Comparison of ENCODE assay signal across 1 cellular context in genomic region chr17:56876766-56877179, GRCh38.
TF ChIP-seq lines count a peak whose summit lies in the region.

No MANE protein-coding gene starts in this region.

TF ChIP-seq in K562, 482 proteins besides CTCF, POLR2A, EP300 and RAD21 (continued from another document and continues in another):
- no peak for TF ChIP-seq NFE2L1 (tag; IDR thresholded peaks at IDR 0.05; ENCODE audit: borderline replicate concordance, low read depth)
- no peak for TF ChIP-seq CBX1 (IDR thresholded peaks at IDR 0.05; ENCODE audit: low read depth)
- TF ChIP-seq SMARCA4 (IDR thresholded peaks at IDR 0.05) = peak; percentile 63; the same call in 1 of the 2 replicates
- TF ChIP-seq THAP12 (CRISPR knock-in tag; IDR thresholded peaks at IDR 0.05) = no peak
- peak; percentile 49 to 70 for TF ChIP-seq AFF1 (IDR thresholded peaks at IDR 0.05; ENCODE audit: low read depth in 1 of 2, partially characterized antibody in 2 of 2)
- TF ChIP-seq ZNF124 (CRISPR knock-in tag; IDR thresholded peaks at IDR 0.05) = no peak
- no peak for TF ChIP-seq NFATC3 (IDR thresholded peaks at IDR 0.05)
- no peak for TF ChIP-seq ZNF212 (CRISPR knock-in tag; IDR thresholded peaks at IDR 0.05)
- TF ChIP-seq RHOXF2B (CRISPR knock-in tag; conservative IDR thresholded peaks at IDR 0.05) = no peak
- no peak for TF ChIP-seq FOXA1 (IDR thresholded peaks at IDR 0.05; ENCODE audit: borderline replicate concordance)
- no peak for TF ChIP-seq KAT7 (CRISPR knock-in tag; IDR thresholded peaks at IDR 0.05; ENCODE audit: borderline replicate concordance)
- TF ChIP-seq PKNOX1 (IDR thresholded peaks at IDR 0.05) = no peak
- peak; percentile 69 to 97; a peak in 2 of 4 replicates for TF ChIP-seq FOXA3 (CRISPR knock-in tag; conservative IDR thresholded peaks at IDR 0.05 in 1 of 2, IDR thresholded peaks at IDR 0.05 in 1 of 2)
- no peak for TF ChIP-seq FOXJ2 (tag; IDR thresholded peaks at IDR 0.05)
- TF ChIP-seq STAT5B (CRISPR knock-in tag; IDR thresholded peaks at IDR 0.05) = no peak
- peak; percentile 45 for TF ChIP-seq MAFG (tag; conservative IDR thresholded peaks at IDR 0.05)
- no peak for TF ChIP-seq GABPB2 (CRISPR knock-in tag; conservative IDR thresholded peaks at IDR 0.05)
- no peak for TF ChIP-seq KLF13 (tag; IDR thresholded peaks at IDR 0.05; ENCODE audit: borderline replicate concordance, low read depth)
- no peak for TF ChIP-seq EP400 (IDR thresholded peaks at IDR 0.05)
- TF ChIP-seq PRPF4 (IDR thresholded peaks at IDR 0.05; ENCODE audit: insufficient read depth, low read depth, low read length, poor library complexity, severe bottlenecking) = no peak
- TF ChIP-seq SUPT5H (IDR thresholded peaks at IDR 0.05) = no peak
- no peak for TF ChIP-seq ZKSCAN3 (CRISPR knock-in tag; IDR thresholded peaks at IDR 0.05)
- no peak for TF ChIP-seq SIN3B (IDR thresholded peaks at IDR 0.05; ENCODE audit: low read depth)
- TF ChIP-seq ARID3B (CRISPR knock-in tag; IDR thresholded peaks at IDR 0.05; ENCODE audit: borderline replicate concordance) = no peak
- TF ChIP-seq HINFP (tag; conservative IDR thresholded peaks at IDR 0.05; ENCODE audit: low read depth) = no peak
- TF ChIP-seq VEZF1 (CRISPR knock-in tag; IDR thresholded peaks at IDR 0.05) = peak; percentile 15; the same call in 1 of the 2 replicates
- no peak for TF ChIP-seq CEBPG (CRISPR knock-in tag; IDR thresholded peaks at IDR 0.05)
- TF ChIP-seq CEBPG (tag; conservative IDR thresholded peaks at IDR 0.05 in 1 of 2, IDR thresholded peaks at IDR 0.05 in 1 of 2) = no peak
- no peak for TF ChIP-seq TSC22D4 (tag; IDR thresholded peaks at IDR 0.05)
- no peak for TF ChIP-seq ZNF174 (CRISPR knock-in tag; IDR thresholded peaks at IDR 0.05)
- TF ChIP-seq TBP (optimal IDR thresholded peaks at IDR 0.05; ENCODE audit: low read depth, low read length) = no peak
- peak in 1 of 2 experiments; percentile 60; a peak in 1 of 4 replicates for TF ChIP-seq RCOR1 (IDR thresholded peaks at IDR 0.05; ENCODE audit: borderline replicate concordance in 1 of 2, low read depth in 2 of 2, low read length in 2 of 2)
- no peak for TF ChIP-seq MED1 (CRISPR knock-in tag; IDR thresholded peaks at IDR 0.05; ENCODE audit: borderline replicate concordance)
- TF ChIP-seq SRSF3 (IDR thresholded peaks at IDR 0.05; ENCODE audit: insufficient read depth, low read length) = no peak
- TF ChIP-seq PTBP1 (IDR thresholded peaks at IDR 0.05; ENCODE audit: low read depth, low read length) = no peak
- TF ChIP-seq ZNF740 (CRISPR knock-in tag; IDR thresholded peaks at IDR 0.05) = no peak
- no peak for TF ChIP-seq ZNF740 (tag; IDR thresholded peaks at IDR 0.05)
- no peak for TF ChIP-seq ELF1 (tag; IDR thresholded peaks at IDR 0.05)
- no peak for TF ChIP-seq ZFX (CRISPR knock-in tag; IDR thresholded peaks at IDR 0.05)
- TF ChIP-seq TCF3 (CRISPR knock-in tag; IDR thresholded peaks at IDR 0.05) = peak; percentile 58; the same call in 1 of the 2 replicates
- TF ChIP-seq ZBTB2 (IDR thresholded peaks at IDR 0.05) = no peak
- no peak for TF ChIP-seq JUNB (CRISPR knock-in tag; conservative IDR thresholded peaks at IDR 0.05)
- TF ChIP-seq ZNF57 (CRISPR knock-in tag; IDR thresholded peaks at IDR 0.05) = no peak
- TF ChIP-seq SOX6 (IDR thresholded peaks at IDR 0.05) = peak; percentile 89
- no peak for TF ChIP-seq ZFPM2 (CRISPR knock-in tag; IDR thresholded peaks at IDR 0.05)
- TF ChIP-seq THRAP3 (IDR thresholded peaks at IDR 0.05; ENCODE audit: borderline replicate concordance) = no peak
- no peak for TF ChIP-seq ZNF253 (CRISPR knock-in tag; conservative IDR thresholded peaks at IDR 0.05)
- no peak for TF ChIP-seq ILF3 (IDR thresholded peaks at IDR 0.05; ENCODE audit: borderline replicate concordance)
- no peak for TF ChIP-seq PCBP2 (IDR thresholded peaks at IDR 0.05; ENCODE audit: low read depth, low read length, poor library complexity, severe bottlenecking)
- no peak for TF ChIP-seq ZC3H11A (IDR thresholded peaks at IDR 0.05; ENCODE audit: low read depth, low read length)
- no peak for TF ChIP-seq ARNT (IDR thresholded peaks at IDR 0.05)
- TF ChIP-seq RFX1 (IDR thresholded peaks at IDR 0.05) = no peak
- TF ChIP-seq ZNF785 (CRISPR knock-in tag; IDR thresholded peaks at IDR 0.05) = no peak
- no peak for TF ChIP-seq ESRRB (CRISPR knock-in tag; IDR thresholded peaks at IDR 0.05; ENCODE audit: borderline replicate concordance)
- no peak for TF ChIP-seq HMG20A (CRISPR knock-in tag; conservative IDR thresholded peaks at IDR 0.05)
- no peak for TF ChIP-seq NKRF (IDR thresholded peaks at IDR 0.05; ENCODE audit: borderline replicate concordance)
